ENCODE assay signal across 14 cellular contexts in the genomic region with DNA sequence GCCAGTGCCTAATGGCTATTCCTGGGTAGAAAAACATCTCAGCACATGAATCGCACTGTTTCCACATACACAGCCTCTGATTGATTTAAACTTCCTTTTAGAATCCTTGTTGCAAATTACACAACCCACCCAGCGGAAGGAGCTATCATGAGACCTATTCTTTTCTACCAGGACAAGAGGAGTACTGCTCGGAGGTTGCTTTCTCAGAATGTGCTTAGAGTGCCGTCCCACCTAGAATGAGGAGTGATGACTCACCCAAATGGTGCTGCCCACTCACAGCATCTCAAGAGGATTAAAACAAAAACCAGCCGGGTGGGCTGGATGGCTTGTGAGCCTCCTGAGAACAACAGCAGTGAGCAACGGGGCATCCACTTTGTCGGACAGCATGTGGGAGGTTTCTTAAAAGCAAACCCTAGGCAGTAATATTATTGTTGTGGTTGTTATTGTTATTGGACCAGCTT.
DNase-seq lines count a peak whose midpoint lies in the region; FAIRE-seq and TF ChIP-seq lines count a peak whose summit lies in the region.
"Had no signal": no experiment of that assay in that cellular context is flagged by ENCODE, and none has a peak within 500 bp of the region (broad histone marks: within the 10 kb centered on the region; RNA-seq: fewer than 3 reads in every experiment).

No MANE protein-coding gene starts in this region.

- no peak for TF ChIP-seq CTCF in fibroblast of mammary gland (conservative IDR thresholded peaks at IDR 0.05; ENCODE audit: control insufficient read depth, insufficient read depth, low read depth, low read length)
- TF ChIP-seq CTCF in retinal pigment epithelial cell (conservative IDR thresholded peaks at IDR 0.05; ENCODE audit: low read depth, low read length) = no peak

- peak; percentile 45 for DNase-seq in HT1080 (ENCODE audit: low read depth)
- peak; percentile 93 to 94 for DNase-seq in SJSA1 (ENCODE audit: low read depth in 1 of 2, low spot score in 2 of 2)
- peak; percentile 94 for DNase-seq in fibroblast of mammary gland (ENCODE audit: low read depth)
- peak; percentile 82 for DNase-seq in retinal pigment epithelial cell (ENCODE audit: low read depth)
- DNase-seq in HTR-8/SVneo (ENCODE audit: insufficient read length, low spot score) = no peak
- DNase-seq in central memory CD4-positive, alpha-beta T cell = no peak
- no peak for DNase-seq in kidney glomerular epithelial cell (lab: John Stamatoyannopoulos, UW)
- DNase-seq: activated CD4-positive, alpha-beta T cell treated with anti-CD3 and anti-CD28 coated beads, Interleukin-2, amount 50 U/mL, for 48 hours; DND-41; NCI-H1694; stimulated activated CD4-positive, alpha-beta T cell treated with anti-CD3 and anti-CD28 coated beads, Interleukin-2, amount 100 ng/mL, for 24 hours had no signal

- H3K4me3 ChIP-seq in SJSA1 (no peak overlapping the region), fibroblast of mammary gland (ENCODE audit: control insufficient read depth, low read depth, low read length) (no peak overlapping the region), retinal pigment epithelial cell (ENCODE audit: low read length) (no peak overlapping the region)
- H3K4me3 ChIP-seq: adrenal gland, SJCRH30, suprapubic skin had no signal

- no peaks in the 10 kb centered on the region for H3K36me3 ChIP-seq in SJSA1
- H3K36me3 ChIP-seq: adrenal gland, SJCRH30, suprapubic skin had no signal

- H3K9me3 ChIP-seq in SJSA1 (replicated peaks) = no peaks in the 10 kb centered on the region
- H3K9me3 ChIP-seq: adrenal gland, SJCRH30, suprapubic skin had no signal

- H3K4me1 ChIP-seq in SJSA1 (replicated peaks) = peaks cover 32% of the 10 kb centered on the region
- H3K4me1 ChIP-seq: adrenal gland, SJCRH30, suprapubic skin had no signal

- peak overlapping the region; percentile 14 for H3K27ac ChIP-seq in SJSA1
- H3K27ac ChIP-seq: adrenal gland, SJCRH30, suprapubic skin had no signal

- FAIRE-seq in HTR-8/SVneo (lab: Jason Lieb, UNC) = no peak

- H3K27me3 ChIP-seq in SJSA1 (replicated peaks) = no peaks in the 10 kb centered on the region
- H3K27me3 ChIP-seq: adrenal gland, suprapubic skin had no signal

Comparison
In these comparisons a context has a peak if more than half of its experiments do, and no peak if none do; other contexts are left out.
1. DNase-seq: peak in HT1080 (single experiment), SJSA1 (2 of 2), fibroblast of mammary gland (single experiment) and retinal pigment epithelial cell (single experiment); none in HTR-8/SVneo (single experiment), central memory CD4-positive, alpha-beta T cell (single experiment) and kidney glomerular epithelial cell (single experiment).